Comparison of ENCODE assay signal across 27 cellular contexts in genomic region chr2:32623311-32623706, GRCh38. TPM values are rescaled to one million over a fixed set of nuclear protein-coding genes. Genes with fewer than 3 reads are reported as not detected.
A peak's percentile ranks its signal among the peaks of the same experiment; 100 is the strongest.
DNase-seq lines count a peak whose midpoint lies in the region; ATAC-seq, FAIRE-seq and TF ChIP-seq lines count a peak whose summit lies in the region.
"Had no signal": no experiment of that assay in that cellular context is flagged by ENCODE, and none has a peak within 500 bp of the region (broad histone marks: within the 10 kb centered on the region; RNA-seq: fewer than 3 reads in every experiment).

No MANE protein-coding gene starts in this region.

- H3K27ac ChIP-seq in IMR-90 (ENCODE audit: insufficient read depth, low read length) (no peak overlapping the region), K562 (ENCODE audit: extremely low read depth, low read depth, low read length) (no peak overlapping the region), thoracic aorta (peak overlapping the region; percentile 64 to 70)

- peak overlapping the region; percentile 52 for H3K27ac Mint-ChIP-seq in activated naive CD4-positive, alpha-beta T cell treated with anti-CD3 and anti-CD28 coated beads, Interleukin-2, amount 10 ng/mL, durations not matched to agents 7 days and 5 days
- no peak overlapping the region for H3K27ac Mint-ChIP-seq in activated naive CD4-positive, alpha-beta T cell treated with anti-CD3 and anti-CD28 coated beads, Interleukin-2, amount 50 U/mL, for 72 hours

- no peak overlapping the region for H3K9ac ChIP-seq in IMR-90 (ENCODE audit: low read depth, low read length)
- H3K9ac ChIP-seq in K562 (ENCODE audit: insufficient read depth in 1 of 2, low read depth in 2 of 2, low read length in 2 of 2), result no peak overlapping the region

- no peak overlapping the region for H3K4me3 ChIP-seq in IMR-90 (ENCODE audit: insufficient read depth, low read depth, low read length)
- no peak overlapping the region for H3K4me3 ChIP-seq in K562
- H3K4me3 ChIP-seq in thoracic aorta, result no peak overlapping the region
- H3K4me3 ChIP-seq: SK-N-MC had no signal

- DNase-seq in activated naive CD4-positive, alpha-beta T cell treated with anti-CD3 and anti-CD28 coated beads, Interleukin-2, amount 10 ng/mL, durations not matched to agents 7 days and 5 days, result no peak
- no peak for DNase-seq in activated naive CD4-positive, alpha-beta T cell treated with anti-CD3 and anti-CD28 coated beads, Interleukin-2, amount 50 U/mL, for 72 hours (ENCODE audit: low spot score in 2 of 2)
- no peak for DNase-seq in IMR-90
- DNase-seq in K562 (ENCODE audit: extremely low read depth in 1 of 4, low spot score in 3 of 4), result no peak
- no peak for DNase-seq in thoracic aorta (ENCODE audit: low spot score)
- DNase-seq in posterior vena cava (ENCODE audit: low spot score), result no peak
- DNase-seq in activated CD4-positive, alpha-beta T cell treated with anti-CD3 and anti-CD28 coated beads, Interleukin-2, amount 50 U/mL, for 4 hours, result no peak
- DNase-seq: 8988T, ACHN, BE2C, Calu3, DMS79 treated with DMSO at 0.1 percent for 48 hours, GF-D8, KG1, MM.1S, NCI-H1105, NCI-H146, NCI-H1930, NCI-H2107, NCI-H524, NCI-H774, SIG-M5 had no signal

- CTCF ChIA-PET in activated naive CD4-positive, alpha-beta T cell treated with anti-CD3 and anti-CD28 coated beads, Interleukin-2, amount 10 ng/mL, durations not matched to agents 7 days and 5 days (lab: Charles Lee), result no interaction called here
- CTCF ChIA-PET in IMR-90 (lab: Yijun Ruan, JAX) (no interaction called here), K562 (lab: Yijun Ruan, JAX; ENCODE audit: low intra/inter-chr PET ratio) (no interaction called here)

- H2BK20ac ChIP-seq in IMR-90 (ENCODE audit: low read depth, low read length), result no peak overlapping the region

- H3K56ac ChIP-seq in IMR-90 (ENCODE audit: extremely low read depth, insufficient read depth, low read length), result no peak overlapping the region

- TF ChIP-seq RAD21 in IMR-90 (IDR thresholded peaks at IDR 0.05; ENCODE audit: low read length), result no peak
- no peak for TF ChIP-seq RAD21 in K562 (CRISPR knock-in tag; conservative IDR thresholded peaks at IDR 0.05 in 1 of 2, IDR thresholded peaks at IDR 0.05 in 1 of 2)

- H2AK5ac ChIP-seq in IMR-90 (ENCODE audit: low read depth, low read length), result no peak overlapping the region

- H3K4me1 ChIP-seq in IMR-90 (ENCODE audit: control insufficient read depth, insufficient read depth, low read length) (no peaks in the 10 kb centered on the region), K562 (replicated peaks in 1 of 2; ENCODE audit: control insufficient read depth in 2 of 2, insufficient read depth in 2 of 2, low read length in 2 of 2) (peaks cover 4 to 5% of the 10 kb centered on the region in 2 experiments; a peak in 2 of 5 replicates), thoracic aorta (ENCODE audit: control insufficient read depth in 1 of 2, low read depth in 2 of 2) (peaks cover 25 to 47% of the 10 kb centered on the region in 2 donors)
- H3K4me1 ChIP-seq: BE2C had no signal

- H2BK5ac ChIP-seq in IMR-90 (ENCODE audit: low read depth, low read length, poor library complexity, severe bottlenecking), result no peak overlapping the region

- dilution Hi-C loops in IMR-90 (cut with HindIII; ENCODE audit: low sequenced_read_pairs, unreplicated experiment), result no loop called here

- peaks cover 4% of the 10 kb centered on the region for H3K79me2 ChIP-seq in K562 (ENCODE audit: control insufficient read depth, insufficient read depth, low read length)

- no peak for TF ChIP-seq EP300 in K562 (IDR thresholded peaks at IDR 0.05; ENCODE audit: low read length)

- H3K9me3 Mint-ChIP-seq in activated naive CD4-positive, alpha-beta T cell treated with anti-CD3 and anti-CD28 coated beads, Interleukin-2, amount 10 ng/mL, durations not matched to agents 7 days and 5 days, result no peaks in the 10 kb centered on the region
- no peaks in the 10 kb centered on the region for H3K9me3 Mint-ChIP-seq in activated naive CD4-positive, alpha-beta T cell treated with anti-CD3 and anti-CD28 coated beads, Interleukin-2, amount 50 U/mL, for 72 hours

- H2AK9ac ChIP-seq in IMR-90 (replicated peaks; ENCODE audit: low read depth, low read length, poor library complexity), result no peak overlapping the region

- TF ChIP-seq POLR2A in IMR-90 (IDR thresholded peaks at IDR 0.05; ENCODE audit: low read depth, low read length) (no peak), K562 (conservative IDR thresholded peaks at IDR 0.05) (no peak)

- WGBS in IMR-90 (ENCODE audit: extremely low coverage in 2 of 2, insufficient read length in 1 of 2), 2 experiments, result 100% methylated on average over 2 of the region's 6 CpGs; no CpG with 5 or more reads in 1 of the 2 experiments
- 81% methylated on average over 6 of the region's 6 CpGs for WGBS in K562 (ENCODE audit: insufficient coverage, low coverage, missing lambda C conversion rate)

- H3K4me3 Mint-ChIP-seq in activated naive CD4-positive, alpha-beta T cell treated with anti-CD3 and anti-CD28 coated beads, Interleukin-2, amount 10 ng/mL, durations not matched to agents 7 days and 5 days, result no peak overlapping the region
- H3K4me3 Mint-ChIP-seq: CD14-positive monocyte had no signal

- peaks cover 3 to 11% of the 10 kb centered on the region in 2 experiments for H3K79me1 ChIP-seq in IMR-90 (ENCODE audit: low read depth in 1 of 2, low read length in 2 of 2)

- no peak for FAIRE-seq in K562 (lab: Jason Lieb, UNC)
- FAIRE-seq: GM12892, H54, RCC 7860 had no signal

- no peak overlapping the region for H3K14ac ChIP-seq in IMR-90 (replicated peaks; ENCODE audit: low read depth, low read length)

- H3K4me2 ChIP-seq in IMR-90 (ENCODE audit: low read depth, low read length) (no peak overlapping the region), K562 (ENCODE audit: insufficient read depth, low read length) (no peak overlapping the region)

- H2AFZ ChIP-seq in IMR-90 (replicated peaks; ENCODE audit: low read length, poor library complexity) (no peak overlapping the region), K562 (ENCODE audit: low read depth, low read length) (no peak overlapping the region)

- H3K27me3 ChIP-seq in IMR-90 (ENCODE audit: control insufficient read depth, insufficient read depth, low read length) (no peaks in the 10 kb centered on the region), K562 (ENCODE audit: control insufficient read depth in 2 of 2, insufficient read depth in 2 of 2, low read length in 2 of 2) (no peaks in the 10 kb centered on the region), thoracic aorta (replicated peaks; ENCODE audit: insufficient read depth) (no peaks in the 10 kb centered on the region)
- H3K27me3 ChIP-seq: BE2C had no signal

- H4K20me1 ChIP-seq in IMR-90 (ENCODE audit: insufficient read depth, low read length) (no peaks in the 10 kb centered on the region), K562 (replicated peaks; ENCODE audit: control insufficient read depth, insufficient read depth, low read length) (no peaks in the 10 kb centered on the region)

- H2BK15ac ChIP-seq in IMR-90 (ENCODE audit: low read depth, low read length), result no peak overlapping the region

- H4K8ac ChIP-seq in IMR-90 (ENCODE audit: low read depth in 2 of 2, low read length in 2 of 2), result no peak overlapping the region

- POLR2A ChIA-PET in IMR-90 (lab: Charles Lee; ENCODE audit: unreplicated experiment) (no interaction called here), K562 (lab: Yijun Ruan, JAX) (interaction anchor here (1.1 kb wide), 1 partner anchor 10 kb away, joined by 3 read pairs; no protein-coding TSS in a partner anchor)

- TF ChIP-seq CTCF in IMR-90 (conservative IDR thresholded peaks at IDR 0.05; ENCODE audit: low read depth, low read length) (no peak), K562 (IDR thresholded peaks at IDR 0.05 in 2 of 3, conservative IDR thresholded peaks at IDR 0.05 in 1 of 3; ENCODE audit: insufficient read depth in 2 of 3, low read depth in 1 of 3, low read length in 3 of 3) (no peak), thoracic aorta (IDR thresholded peaks at IDR 0.05) (no peak)

- H3K23ac ChIP-seq in IMR-90 (ENCODE audit: low read depth, low read length), result no peak overlapping the region

- H3K18ac ChIP-seq in IMR-90 (ENCODE audit: low read depth, low read length), result no peak overlapping the region

- H3K36me3 Mint-ChIP-seq in activated naive CD4-positive, alpha-beta T cell treated with anti-CD3 and anti-CD28 coated beads, Interleukin-2, amount 10 ng/mL, durations not matched to agents 7 days and 5 days, result peaks cover 21% of the 10 kb centered on the region
- peaks cover 3 to 9% of the 10 kb centered on the region in 2 donors for H3K36me3 Mint-ChIP-seq in activated naive CD4-positive, alpha-beta T cell treated with anti-CD3 and anti-CD28 coated beads, Interleukin-2, amount 50 U/mL, for 72 hours

- no peaks in the 10 kb centered on the region for H3K9me3 ChIP-seq in IMR-90 (ENCODE audit: control insufficient read depth, insufficient read depth, low read length)
- H3K9me3 ChIP-seq in K562 (replicated peaks; ENCODE audit: control insufficient read depth, insufficient read depth, low read depth, low read length), result no peaks in the 10 kb centered on the region
- no peaks in the 10 kb centered on the region for H3K9me3 ChIP-seq in thoracic aorta
- H3K9me3 ChIP-seq: BE2C had no signal

- in situ Hi-C loops in IMR-90 (cut with MboI; ENCODE audit: low sequenced_read_pairs), result no loop called here
- in situ Hi-C loops in K562 (cut with MboI), result no loop called here

- H3K4ac ChIP-seq in IMR-90 (ENCODE audit: low read depth, low read length), result no peak overlapping the region

- intact Hi-C loops in IMR-90 (cut with micrococcal nuclease) (no loop called here), K562 (cut with micrococcal nuclease) (no loop called here), posterior vena cava (cut with DNase I) (no loop called here)

- peaks cover 13% of the 10 kb centered on the region for H3K4me1 Mint-ChIP-seq in activated naive CD4-positive, alpha-beta T cell treated with anti-CD3 and anti-CD28 coated beads, Interleukin-2, amount 10 ng/mL, durations not matched to agents 7 days and 5 days

- BruUV-seq in IMR-90 (replicated peaks; lab: Mats Ljungman, UMichigan) (no TSS peak), K562 (replicated peaks; lab: Mats Ljungman, UMichigan) (no TSS peak)

- H4K91ac ChIP-seq in IMR-90 (ENCODE audit: insufficient read depth, low read depth, low read length), result no peak overlapping the region

- H4K5ac ChIP-seq in IMR-90 (ENCODE audit: low read depth, low read length), result no peak overlapping the region

- H3K36me3 ChIP-seq in IMR-90 (ENCODE audit: control insufficient read depth, insufficient read depth, low read length) (peaks cover 12% of the 10 kb centered on the region), K562 (ENCODE audit: control insufficient read depth, insufficient read depth, low read length) (peaks cover 28% of the 10 kb centered on the region; the same call in 1 of the 3 replicates), thoracic aorta (no peaks in the 10 kb centered on the region)

- H2BK120ac ChIP-seq in IMR-90 (ENCODE audit: low read depth, low read length), result no peak overlapping the region

- H3K9me1 ChIP-seq in IMR-90 (ENCODE audit: insufficient read depth, low read length) (peaks cover 8% of the 10 kb centered on the region), K562 (ENCODE audit: control insufficient read depth, insufficient read depth, low read length) (peaks cover 3% of the 10 kb centered on the region)

- no peaks in the 10 kb centered on the region for H3K27me3 Mint-ChIP-seq in activated naive CD4-positive, alpha-beta T cell treated with anti-CD3 and anti-CD28 coated beads, Interleukin-2, amount 10 ng/mL, durations not matched to agents 7 days and 5 days

- no peak for ATAC-seq in activated naive CD4-positive, alpha-beta T cell treated with anti-CD3 and anti-CD28 coated beads, Interleukin-2, amount 50 U/mL, for 72 hours
- ATAC-seq in IMR-90 (ENCODE audit: low read depth) (no peak), K562 (no peak), thoracic aorta (ENCODE audit: insufficient number of reproducible peaks, low FRiP score, low read depth) (no peak)

RNA-seq across cellular contexts. Expression of gene TTC27, which starts 4.5 kb away (rescaled TPM):
- total RNA-seq in activated naive CD4-positive, alpha-beta T cell treated with anti-CD3 and anti-CD28 coated beads, Interleukin-2, amount 50 U/mL, for 72 hours, result 10 to 100 TPM; 22.2 to 31.3 TPM
- total RNA-seq in IMR-90 (2012; rRNA removed) (30.5 and 33.3 TPM in 2 replicates), K562 (2014; rRNA removed) (46.0 and 48.8 TPM in 2 replicates), K562 (2014; rRNA removed; fragmentation: Illumina TruSeq; extraction: Trizol) (67.9 and 69.2 TPM in 2 replicates), K562 (2015; rRNA removed; fragmentation: Illumina TruSeq; extraction: Trizol) (48.7 and 57.0 TPM in 2 replicates), K562 (2021) (57.3 and 60.0 TPM in 2 replicates), thoracic aorta (10 to 100 TPM; 11.9 to 23.2 TPM), posterior vena cava (10 to 100 TPM; 13.6 to 17.3 TPM)
- polyA plus RNA-seq in IMR-90 (2012; rRNA removed) (9.8 and 12.7 TPM in 2 replicates), K562 (2011; rRNA removed) (48.3 and 69.3 TPM in 2 replicates), K562 (2014; fragmentation: Illumina TruSeq; extraction: Trizol) (64.0 and 80.0 TPM in 2 replicates), K562 (2014; fragmentation: Nextera tagmentation; extraction: Ambion mirVana) (10 to 100 TPM; 55.0 to 93.4 TPM), K562 (2014; rRNA removed) (43.5 and 44.3 TPM in 2 replicates)
- polyA plus RNA-seq in IMR-90 (2012; cell fraction: cytosol; rRNA removed), result 2.7 and 4.4 TPM in 2 replicates
- 1.3 and 7.7 TPM in 2 replicates for polyA plus RNA-seq in IMR-90 (2012; cell fraction: nucleus; rRNA removed; ENCODE audit: low replicate concordance)
- total RNA-seq in K562 (2011; cell fraction: chromatin; rRNA removed; ENCODE audit: low replicate concordance), result 53.1 and 95.8 TPM in 2 replicates
- total RNA-seq in K562 (2011; cell fraction: nucleolus; rRNA removed), result 29.2 and 30.4 TPM in 2 replicates
- total RNA-seq in K562 (2011; cell fraction: nucleoplasm; rRNA removed), result 34.4 and 38.4 TPM in 2 replicates
- polyA plus RNA-seq in K562 (2011; cell fraction: cytosol; rRNA removed), result 31.4 and 47.0 TPM in 2 replicates
- 21.1 and 26.0 TPM in 2 replicates for polyA plus RNA-seq in K562 (2011; cell fraction: nucleus; rRNA removed)
- 27.3 and 51.3 TPM in 2 replicates for polyA plus RNA-seq in K562 (2012)
- 82.7 and 91.2 TPM in 2 replicates for polyA minus RNA-seq in K562 (2011; rRNA and poly(A)+ RNA removed)
- 19.0 and 44.9 TPM in 2 replicates for polyA minus RNA-seq in K562 (2011; cell fraction: cytosol; rRNA and poly(A)+ RNA removed)
- polyA minus RNA-seq in K562 (2011; cell fraction: nucleus; rRNA and poly(A)+ RNA removed), result 32.0 and 54.8 TPM in 2 replicates

Comparison
In these comparisons a context has a peak if more than half of its experiments do, and no peak if none do; other contexts are left out.
1. H3K27ac ChIP-seq: peak in thoracic aorta (2 of 2); none in IMR-90 (single experiment) and K562 (single experiment).